ENCODE assay signal across 21 cellular contexts in genomic region chr3:157531301-157531660, GRCh38. TPM values are rescaled to one million over a fixed set of nuclear protein-coding genes. Genes with fewer than 3 reads are reported as not detected.
DNase-seq lines count a peak whose midpoint lies in the region; ATAC-seq and TF ChIP-seq lines count a peak whose summit lies in the region.
"Had no signal": no experiment of that assay in that cellular context is flagged by ENCODE, and none has a peak within 500 bp of the region (broad histone marks: within the 10 kb centered on the region; RNA-seq: fewer than 3 reads in every experiment).

No MANE protein-coding gene starts in this region.

- CTCF ChIA-PET in AG04450 (lab: Charles Lee), result interaction anchor here (0.5 to 8.9 kb wide), 29 partner anchors 8 to 1859 kb away, joined by 3 to 241 read pairs (median 10); no protein-coding TSS in a partner anchor

- no peaks in the 10 kb centered on the region for H3K9me3 ChIP-seq in AG04450 (ENCODE audit: control insufficient read depth, insufficient read depth, low read length)
- H3K9me3 ChIP-seq: A549, upper lobe of left lung had no signal

- in situ Hi-C loops in brain microvascular endothelial cell (cut with HindIII; ENCODE audit: low pct_ligation_motif_present, low sequenced_read_pairs), result no loop called here

- no peaks in the 10 kb centered on the region for H3K27me3 ChIP-seq in AG04450 (ENCODE audit: control insufficient read depth, insufficient read depth, low read length)
- no peaks in the 10 kb centered on the region for H3K27me3 ChIP-seq in brain microvascular endothelial cell (replicated peaks)
- H3K27me3 ChIP-seq: upper lobe of left lung had no signal

- peak overlapping the region; percentile 53 for H3K27ac ChIP-seq in AG04450 (ENCODE audit: low read depth, low read length)
- H3K27ac ChIP-seq in brain microvascular endothelial cell, result peak overlapping the region; percentile 68
- H3K27ac ChIP-seq: A549, SK-N-MC, upper lobe of left lung had no signal

- no peak for TF ChIP-seq CTCF in AG04450 (IDR thresholded peaks at IDR 0.05; ENCODE audit: low read depth, low read length)
- no peak for TF ChIP-seq CTCF in brain microvascular endothelial cell (IDR thresholded peaks at IDR 0.05; ENCODE audit: low read depth, low read length, missing control alignments)

- DNase-seq in AG04450 (ENCODE audit: low read depth, low spot score), result no peak
- DNase-seq in M059J (ENCODE audit: low read depth), result peak; percentile 67
- DNase-seq in brain microvascular endothelial cell, result no peak
- peak; percentile 28 for DNase-seq in kidney tubule cell (ENCODE audit: low spot score)
- no peak for DNase-seq in kidney glomerular epithelial cell (lab: John Stamatoyannopoulos, UW)
- DNase-seq: effector CD8-positive, alpha-beta T cell; GDM1; hypothalamus; mammary epithelial cell; naive thymus-derived CD4-positive, alpha-beta T cell; NCI-H1436 treated with DMSO at 0.1 percent for 48 hours; NCI-H2171; NCI-H82; stimulated activated naive CD8-positive, alpha-beta T cell treated with anti-CD3 and anti-CD28 coated beads, Interleukin-15, amount 100 ng/mL, for 72 hours; upper lobe of left lung had no signal

- H3K4me3 ChIP-seq in AG04450 (ENCODE audit: low read depth, low read length), result peak overlapping the region; percentile 22; the same call in 1 of the 2 replicates
- H3K4me3 ChIP-seq in brain microvascular endothelial cell (ENCODE audit: low read depth, low read length), result peak overlapping the region; percentile 12
- H3K4me3 ChIP-seq: A549, GM23338, SK-N-MC, upper lobe of left lung had no signal

- no peak for ATAC-seq in GM21367 (IDR thresholded peaks at IDR 0.05; ENCODE audit: unreplicated experiment)
- ATAC-seq in HG03460 (IDR thresholded peaks at IDR 0.05; ENCODE audit: unreplicated experiment), result no peak
- no peak for ATAC-seq in HG02610 (IDR thresholded peaks at IDR 0.05; ENCODE audit: unreplicated experiment)
- ATAC-seq: naive thymus-derived CD4-positive, alpha-beta T cell had no signal

- no peaks in the 10 kb centered on the region for H3K36me3 ChIP-seq in brain microvascular endothelial cell (replicated peaks)
- H3K36me3 ChIP-seq: upper lobe of left lung had no signal

- POLR2A ChIA-PET in AG04450 (lab: Yijun Ruan, JAX), result interaction anchor here (0.8 kb wide), 1 partner anchor 356 kb away, joined by 3 read pairs; no protein-coding TSS in a partner anchor

RNA-seq across cellular contexts. Expression of gene VEPH1, which starts 28.1 kb away (rescaled TPM):
- 27.3 and 36.4 TPM in 2 replicates for polyA plus RNA-seq in AG04450 (2011; rRNA removed)
- polyA minus RNA-seq in AG04450 (2011; rRNA and poly(A)+ RNA removed), result 28.2 and 39.8 TPM in 2 replicates
- total RNA-seq in M059J (2014; rRNA removed; shearing (Covaris generic)), result 54.4 and 58.0 TPM in 2 replicates
- polyA plus RNA-seq: naive thymus-derived CD4-positive, alpha-beta T cell had no signal

Comparison
In these comparisons a context has a peak if more than half of its experiments do, and no peak if none do; other contexts are left out.
1. DNase-seq: peak in M059J (single experiment) and kidney tubule cell (single experiment); none in AG04450 (single experiment), brain microvascular endothelial cell (single experiment) and kidney glomerular epithelial cell (single experiment).